Comparison of ENCODE assay signal across 1 cellular context in genomic region chr3:121552379-121552778, GRCh38.
TF ChIP-seq lines count a peak whose summit lies in the region.

No MANE protein-coding gene starts in this region.

TF ChIP-seq in H1, 55 proteins besides CTCF, POLR2A, EP300 and RAD21:
- TF ChIP-seq RBBP5 (IDR thresholded peaks at IDR 0.05; ENCODE audit: borderline replicate concordance, low read depth, low read length) (no peak), GABPA (IDR thresholded peaks at IDR 0.05; ENCODE audit: borderline replicate concordance, insufficient read depth, low read length) (no peak), RXRA (IDR thresholded peaks at IDR 0.05; ENCODE audit: insufficient read depth, low read depth, low read length) (no peak), TCF12 (IDR thresholded peaks at IDR 0.05; ENCODE audit: low read depth, low read length) (no peak), HDAC6 (IDR thresholded peaks at IDR 0.05; ENCODE audit: low read depth, low read length) (no peak), SP2 (IDR thresholded peaks at IDR 0.05; ENCODE audit: low read length) (no peak), SP4 (IDR thresholded peaks at IDR 0.05; ENCODE audit: low read length) (no peak), KDM1A (IDR thresholded peaks at IDR 0.05; ENCODE audit: borderline replicate concordance, low read length) (no peak), SUZ12 (IDR thresholded peaks at IDR 0.05; ENCODE audit: low read length) (no peak), ZNF274 (IDR thresholded peaks at IDR 0.05; ENCODE audit: borderline replicate concordance, extremely low read depth, low read length) (no peak)
